In the genomic region with DNA sequence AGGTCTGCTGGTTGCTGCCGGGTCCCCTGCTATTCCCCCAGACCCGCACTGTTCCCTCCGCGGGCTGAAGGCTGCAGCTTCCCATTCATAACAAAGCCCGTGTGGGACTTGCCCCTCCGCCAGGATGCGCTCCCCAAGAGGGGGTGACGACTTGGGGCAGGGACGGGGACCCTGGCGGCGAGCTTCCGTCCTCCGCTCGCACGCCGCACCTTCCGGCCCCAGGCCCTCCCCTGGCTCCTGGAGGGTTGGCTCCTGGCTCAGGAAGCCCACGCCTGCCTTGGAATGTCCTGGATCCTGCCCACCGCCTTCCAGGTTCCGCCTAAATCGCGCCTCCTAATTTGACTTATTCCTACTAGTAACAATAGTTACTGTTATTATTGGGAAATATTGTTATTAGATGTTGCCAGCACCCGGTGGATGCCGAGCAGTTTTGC, we compare ENCODE assay signal across 8 cellular contexts. TPM values are rescaled to one million over a fixed set of nuclear protein-coding genes. Genes with fewer than 3 reads are reported as not detected.
DNase-seq lines count a peak whose midpoint lies in the region.

No MANE protein-coding gene starts in this region.

- H3K36me3 ChIP-seq in endocrine pancreas (ENCODE audit: control insufficient read depth, insufficient read depth, low read length) (no peaks in the 10 kb centered on the region), mucosa of rectum (ENCODE audit: control insufficient read depth in 2 of 2, insufficient read depth in 2 of 2, low read length in 2 of 2) (no peaks in the 10 kb centered on the region), subcutaneous abdominal adipose tissue (ENCODE audit: control insufficient read depth in 5 of 5, insufficient read depth in 5 of 5, low read length in 5 of 5) (no peaks in the 10 kb centered on the region)

- H3K9me3 ChIP-seq in endocrine pancreas (ENCODE audit: control insufficient read depth, low read length) = no peaks in the 10 kb centered on the region
- H3K9me3 ChIP-seq in mucosa of rectum (ENCODE audit: control insufficient read depth in 2 of 2, low read length in 2 of 2) = no peaks in the 10 kb centered on the region
- no peaks in the 10 kb centered on the region for H3K9me3 ChIP-seq in subcutaneous abdominal adipose tissue (ENCODE audit: control insufficient read depth in 5 of 5, low read length in 5 of 5)

- H3K4me1 ChIP-seq in endocrine pancreas (ENCODE audit: control insufficient read depth, insufficient read depth, low read length) (no peaks in the 10 kb centered on the region), mucosa of rectum (ENCODE audit: control insufficient read depth in 2 of 2, insufficient read depth in 2 of 2, low read length in 2 of 2) (peaks cover 10% of the 10 kb centered on the region in 2 donors), subcutaneous abdominal adipose tissue (ENCODE audit: control insufficient read depth in 5 of 5, insufficient read depth in 5 of 5, low read length in 5 of 5) (peaks cover 0 to 29% (median 24%) of the 10 kb centered on the region in 5 donors)

- H3K9ac ChIP-seq in endocrine pancreas (ENCODE audit: control insufficient read depth, insufficient read depth, low read length) (peak overlapping the region; percentile 73), mucosa of rectum (ENCODE audit: low read depth in 1 of 2, low read length in 2 of 2) (peak overlapping the region; percentile 18 to 47), subcutaneous abdominal adipose tissue (ENCODE audit: low read length in 5 of 5) (peak overlapping the region in 4 of 5 donors; percentile 40 to 72 (median 54))

- H3K27ac ChIP-seq in mucosa of rectum (ENCODE audit: low read depth in 2 of 2, low read length in 2 of 2) (peak overlapping the region; percentile 58 to 87), subcutaneous abdominal adipose tissue (ENCODE audit: low read depth, low read length) (peak overlapping the region; percentile 65)

- DNase-seq in NCI-H2196 (lab: John Stamatoyannopoulos, UW; ENCODE audit: unreplicated experiment) = peak; percentile 21
- no peak for DNase-seq in NCI-H2196 treated with DMSO at 0.1 percent for 48 hours (lab: John Stamatoyannopoulos, UW; ENCODE audit: unreplicated experiment)
- peak; percentile 20 for DNase-seq in LHCN-M2 (ENCODE audit: low read depth)
- peak; percentile 31 for DNase-seq in activated CD4-positive, alpha-beta T cell treated with anti-CD3 and anti-CD28 coated beads, Interleukin-2, amount 50 U/mL, for 1 hour
- no peak for DNase-seq in globus pallidus (ENCODE audit: low spot score)

- H3K4me3 ChIP-seq in endocrine pancreas (ENCODE audit: control insufficient read depth, insufficient read depth, low read length) (no peak overlapping the region), mucosa of rectum (ENCODE audit: low read length in 2 of 2) (peak overlapping the region; percentile 74 to 90), subcutaneous abdominal adipose tissue (ENCODE audit: low read depth in 1 of 5, low read length in 5 of 5) (peak overlapping the region in 4 of 5 donors; percentile 61 to 98 (median 92))

- H3K27me3 ChIP-seq in endocrine pancreas (ENCODE audit: control insufficient read depth, insufficient read depth, low read length) (no peaks in the 10 kb centered on the region), mucosa of rectum (ENCODE audit: control insufficient read depth in 2 of 2, insufficient read depth in 2 of 2, low read length in 2 of 2) (no peaks in the 10 kb centered on the region), subcutaneous abdominal adipose tissue (ENCODE audit: control insufficient read depth in 5 of 5, insufficient read depth in 4 of 5, low read length in 5 of 5) (no peaks in the 10 kb centered on the region)

RNA-seq across cellular contexts. Expression of gene TFAP4, which starts 1.1 kb away (rescaled TPM):
- total RNA-seq in LHCN-M2 (2014; rRNA removed) = 7.0 and 11.1 TPM in 2 replicates
- polyA plus RNA-seq in LHCN-M2 (2012) = 4.4 TPM

RNA-seq across cellular contexts. Expression of gene SRL, which starts 32.0 kb away (rescaled TPM):
- total RNA-seq in LHCN-M2 (2014; rRNA removed) = not detected in 2 replicates
- polyA plus RNA-seq in LHCN-M2 (2012) = not detected

RNA-seq across cellular contexts. Expression of gene GLIS2, which starts 42.0 kb away (rescaled TPM):
- total RNA-seq in LHCN-M2 (2014; rRNA removed) = 1.1 and 1.3 TPM in 2 replicates
- polyA plus RNA-seq in LHCN-M2 (2012) = 13.5 TPM

Comparison
In these comparisons a context has a peak if more than half of its experiments do, and no peak if none do; other contexts are left out.
1. DNase-seq: peak in NCI-H2196 (single experiment), LHCN-M2 (single experiment) and activated CD4-positive, alpha-beta T cell treated with anti-CD3 and anti-CD28 coated beads, Interleukin-2, amount 50 U/mL, for 1 hour (single experiment); none in NCI-H2196 treated with DMSO at 0.1 percent for 48 hours (single experiment) and globus pallidus (single experiment).
2. Peak in every context shown above with its lines, with median percentiles within 50 percentile points of each other: H3K9ac ChIP-seq.